In genomic region chr1:180250499-180250770, GRCh38 we compare ENCODE assay signal across 27 cellular contexts. TPM values are rescaled to one million over a fixed set of nuclear protein-coding genes. Genes with fewer than 3 reads are reported as not detected.
"Had no signal": no experiment of that assay in that cellular context is flagged by ENCODE, and none has a peak within 500 bp of the region (broad histone marks: within the 10 kb centered on the region; RNA-seq: fewer than 3 reads in every experiment).

No MANE protein-coding gene starts in this region.

- H3K36me3 Mint-ChIP-seq: activated naive CD4-positive, alpha-beta T cell treated with anti-CD3 and anti-CD28 coated beads, Interleukin-2, amount 50 U/mL, for 72 hours had no signal

- ATAC-seq: activated CD8-positive, alpha-beta T cell treated with anti-CD3 and anti-CD28 coated beads, Interleukin-2, amount 10 ng/mL, durations not matched to agents 7 days and 5 days; activated naive CD4-positive, alpha-beta T cell treated with anti-CD3 and anti-CD28 coated beads, Interleukin-2, amount 50 U/mL, for 72 hours; body of pancreas; Panc1 had no signal

- H3K27ac Mint-ChIP-seq: activated CD4-positive, alpha-beta T cell treated with anti-CD3 and anti-CD28 coated beads, Interleukin-2, amount 10 ng/mL, durations not matched to agents 7 days and 5 days; activated CD8-positive, alpha-beta T cell treated with anti-CD3 and anti-CD28 coated beads, Interleukin-2, amount 10 ng/mL, durations not matched to agents 7 days and 5 days; activated naive CD4-positive, alpha-beta T cell treated with anti-CD3 and anti-CD28 coated beads for 36 hours; activated T-cell treated with anti-CD3 and anti-CD28 coated beads, Interleukin-2, amount 50 U/mL, for 24 hours; T-helper 1 cell treated with Interleukin-12 subunit alpha and Interleukin-12 subunit beta and Interleukin-4 antibody, amounts not matched to agents 30 μg/mL and 1 μg/mL, for 36 hours; T-helper 2 cell treated with Interferon-gamma antibody and Interleukin-4, amounts not matched to agents 5 μg/mL and 100 μg/mL, for 36 hours had no signal

- H3K4me3 Mint-ChIP-seq: activated CD4-positive, alpha-beta T cell treated with anti-CD3 and anti-CD28 coated beads, Interleukin-2, amount 10 ng/mL, durations not matched to agents 7 days and 5 days; activated CD8-positive, alpha-beta T cell treated with anti-CD3 and anti-CD28 coated beads, Interleukin-2, amount 10 ng/mL, durations not matched to agents 7 days and 5 days; activated naive CD4-positive, alpha-beta T cell treated with anti-CD3 and anti-CD28 coated beads for 36 hours; activated T-cell treated with anti-CD3 and anti-CD28 coated beads, Interleukin-2, amount 50 U/mL, for 24 hours; T-helper 1 cell treated with Interleukin-12 subunit alpha and Interleukin-12 subunit beta and Interleukin-4 antibody, amounts not matched to agents 30 μg/mL and 1 μg/mL, for 36 hours; T-helper 2 cell treated with Interferon-gamma antibody and Interleukin-4, amounts not matched to agents 5 μg/mL and 100 μg/mL, for 36 hours had no signal

- H3K4me1 ChIP-seq: breast epithelium had no signal

- H3K4me3 ChIP-seq: body of pancreas, breast epithelium, MG63 had no signal

- H3K9ac ChIP-seq: SK-N-SH had no signal

- H3K9me3 Mint-ChIP-seq: activated CD4-positive, alpha-beta T cell treated with anti-CD3 and anti-CD28 coated beads, Interleukin-2, amount 10 ng/mL, durations not matched to agents 7 days and 5 days; activated naive CD4-positive, alpha-beta T cell treated with anti-CD3 and anti-CD28 coated beads for 36 hours; activated naive CD4-positive, alpha-beta T cell treated with anti-CD3 and anti-CD28 coated beads, Interleukin-2, amount 50 U/mL, for 72 hours; activated T-cell treated with anti-CD3 and anti-CD28 coated beads, Interleukin-2, amount 50 U/mL, for 24 hours; T-helper 1 cell treated with Interleukin-12 subunit alpha and Interleukin-12 subunit beta and Interleukin-4 antibody, amounts not matched to agents 30 μg/mL and 1 μg/mL, for 36 hours; T-helper 2 cell treated with Interferon-gamma antibody and Interleukin-4, amounts not matched to agents 5 μg/mL and 100 μg/mL, for 36 hours had no signal

- DNase-seq: activated CD4-positive, alpha-beta T cell treated with anti-CD3 and anti-CD28 coated beads, Interleukin-2, amount 10 ng/mL, durations not matched to agents 7 days and 5 days; activated CD4-positive, alpha-beta T cell treated with anti-CD3 and anti-CD28 coated beads, Interleukin-2, amount 50 U/mL, for 48 hours; activated CD8-positive, alpha-beta T cell treated with anti-CD3 and anti-CD28 coated beads, Interleukin-2, amount 10 ng/mL, durations not matched to agents 7 days and 5 days; activated gamma-delta T cell treated with Interleukin-2 at 50 U/mL for 16 hours; activated naive CD4-positive, alpha-beta T cell treated with anti-CD3 and anti-CD28 coated beads for 36 hours; activated T-cell treated with anti-CD3 and anti-CD28 coated beads, Interleukin-2, amount 50 U/mL, for 24 hours; amygdala; body of pancreas; cerebellar nuclear complex; Kasumi-1; KG1; MG63; NCI-H1048; NCI-H1105 treated with DMSO at 0.1 percent for 48 hours; NCI-H1436; NCI-H1694; NCI-H1930; NCI-H2081 treated with DMSO at 0.1 percent for 48 hours; NCI-H345; NCI-H524 treated with DMSO at 0.1 percent for 48 hours; SIG-M5; SK-N-SH had no signal

- H3K9me3 ChIP-seq: body of pancreas, breast epithelium, MG63, SK-N-SH had no signal

- H3K36me3 ChIP-seq: breast epithelium, MG63 had no signal

- H3K4me2 ChIP-seq: SK-N-SH had no signal

- H3K27ac ChIP-seq: body of pancreas, breast epithelium had no signal

- H3K27me3 ChIP-seq: body of pancreas, MG63 had no signal

RNA-seq across cellular contexts. Expression of gene LHX4, which starts 20.4 kb away (rescaled TPM):
- total RNA-seq: activated CD4-positive, alpha-beta T cell treated with anti-CD3 and anti-CD28 coated beads, Interleukin-2, amount 10 ng/mL, durations not matched to agents 7 days and 5 days; activated CD8-positive, alpha-beta T cell treated with anti-CD3 and anti-CD28 coated beads, Interleukin-2, amount 10 ng/mL, durations not matched to agents 7 days and 5 days; activated naive CD4-positive, alpha-beta T cell treated with anti-CD3 and anti-CD28 coated beads for 36 hours; activated naive CD4-positive, alpha-beta T cell treated with anti-CD3 and anti-CD28 coated beads, Interleukin-2, amount 50 U/mL, for 72 hours; body of pancreas; breast epithelium had no signal
- polyA plus RNA-seq: SK-N-SH had no signal
